In the genomic region with DNA sequence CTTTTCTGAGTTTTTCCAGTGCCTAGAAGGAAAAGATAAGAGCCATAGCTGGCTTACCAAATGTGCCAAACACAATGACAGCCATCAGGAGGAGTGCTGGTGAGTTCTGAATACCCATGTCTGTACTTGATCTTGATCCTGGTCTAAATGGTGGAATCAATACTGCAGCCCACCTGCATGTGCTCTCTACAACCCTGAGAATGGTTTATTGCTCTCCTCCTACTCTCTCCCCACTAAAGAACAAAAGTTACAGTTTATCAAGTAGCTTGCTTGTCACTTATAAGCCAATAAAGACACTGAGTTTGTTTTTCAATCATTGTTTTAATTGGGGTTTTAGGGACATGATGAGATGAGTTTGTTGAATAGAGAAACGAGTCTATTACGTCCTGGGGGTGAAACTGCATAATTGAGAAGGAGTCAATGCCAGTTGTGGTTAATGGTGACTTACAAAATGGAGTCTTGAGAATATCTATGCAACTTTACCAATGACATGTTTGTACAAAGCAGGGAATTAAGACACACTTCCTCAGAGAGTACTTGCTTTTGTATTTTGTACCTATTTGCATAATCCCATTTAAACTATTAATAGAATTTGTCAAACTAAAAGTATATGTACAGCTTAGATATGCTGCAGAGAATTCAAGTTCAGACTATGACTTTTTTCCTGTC, we compare ENCODE assay signal across 3 cellular contexts.
TF ChIP-seq lines count a peak whose summit lies in the region.

No MANE protein-coding gene starts in this region.

TF ChIP-seq in GM23338, 12 proteins besides CTCF, POLR2A, EP300 and RAD21:
- TF ChIP-seq, protein P1, sequence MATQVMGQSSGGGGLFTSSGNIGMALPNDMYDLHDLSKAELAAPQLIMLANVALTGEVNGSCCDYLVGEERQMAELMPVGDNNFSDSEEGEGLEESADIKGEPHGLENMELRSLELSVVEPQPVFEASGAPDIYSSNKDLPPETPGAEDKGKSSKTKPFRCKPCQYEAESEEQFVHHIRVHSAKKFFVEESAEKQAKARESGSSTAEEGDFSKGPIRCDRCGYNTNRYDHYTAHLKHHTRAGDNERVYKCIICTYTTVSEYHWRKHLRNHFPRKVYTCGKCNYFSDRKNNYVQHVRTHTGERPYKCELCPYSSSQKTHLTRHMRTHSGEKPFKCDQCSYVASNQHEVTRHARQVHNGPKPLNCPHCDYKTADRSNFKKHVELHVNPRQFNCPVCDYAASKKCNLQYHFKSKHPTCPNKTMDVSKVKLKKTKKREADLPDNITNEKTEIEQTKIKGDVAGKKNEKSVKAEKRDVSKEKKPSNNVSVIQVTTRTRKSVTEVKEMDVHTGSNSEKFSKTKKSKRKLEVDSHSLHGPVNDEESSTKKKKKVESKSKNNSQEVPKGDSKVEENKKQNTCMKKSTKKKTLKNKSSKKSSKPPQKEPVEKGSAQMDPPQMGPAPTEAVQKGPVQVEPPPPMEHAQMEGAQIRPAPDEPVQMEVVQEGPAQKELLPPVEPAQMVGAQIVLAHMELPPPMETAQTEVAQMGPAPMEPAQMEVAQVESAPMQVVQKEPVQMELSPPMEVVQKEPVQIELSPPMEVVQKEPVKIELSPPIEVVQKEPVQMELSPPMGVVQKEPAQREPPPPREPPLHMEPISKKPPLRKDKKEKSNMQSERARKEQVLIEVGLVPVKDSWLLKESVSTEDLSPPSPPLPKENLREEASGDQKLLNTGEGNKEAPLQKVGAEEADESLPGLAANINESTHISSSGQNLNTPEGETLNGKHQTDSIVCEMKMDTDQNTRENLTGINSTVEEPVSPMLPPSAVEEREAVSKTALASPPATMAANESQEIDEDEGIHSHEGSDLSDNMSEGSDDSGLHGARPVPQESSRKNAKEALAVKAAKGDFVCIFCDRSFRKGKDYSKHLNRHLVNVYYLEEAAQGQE (IDR thresholded peaks at IDR 0.05; ENCODE audit: unreplicated experiment): no peak
- TF ChIP-seq JUNB (IDR thresholded peaks at IDR 0.05; ENCODE audit: unreplicated experiment): no peak
- TF ChIP-seq POLR2AphosphoS5 (IDR thresholded peaks at IDR 0.05; ENCODE audit: low read depth): no peak

TF ChIP-seq in IMR-90, 13 proteins besides CTCF, POLR2A, EP300 and RAD21:
- TF ChIP-seq CHD1 (IDR thresholded peaks at IDR 0.05; ENCODE audit: low read depth, low read length) (no peak), MAFK (IDR thresholded peaks at IDR 0.05; ENCODE audit: low read depth, low read length) (no peak), RFX5 (IDR thresholded peaks at IDR 0.05; ENCODE audit: low read depth, low read length) (no peak), ELK1 (IDR thresholded peaks at IDR 0.05; ENCODE audit: borderline replicate concordance, low read depth, low read length) (no peak), MXI1 (IDR thresholded peaks at IDR 0.05; ENCODE audit: borderline replicate concordance, low read depth, low read length) (no peak), FOS (IDR thresholded peaks at IDR 0.05; ENCODE audit: low read depth, low read length) (no peak), CEBPB (IDR thresholded peaks at IDR 0.05; ENCODE audit: low read depth, low read length) (no peak), SMC3 (IDR thresholded peaks at IDR 0.05; ENCODE audit: low read depth, low read length) (no peak), BHLHE40 (IDR thresholded peaks at IDR 0.05; ENCODE audit: low read depth, low read length) (no peak), USF2 (IDR thresholded peaks at IDR 0.05; ENCODE audit: low read depth, low read length) (no peak), NFE2L2 (IDR thresholded peaks at IDR 0.05; ENCODE audit: low read depth, low read length) (no peak), MAZ (IDR thresholded peaks at IDR 0.05; ENCODE audit: borderline replicate concordance, low read depth, low read length) (no peak), RCOR1 (IDR thresholded peaks at IDR 0.05; ENCODE audit: insufficient replicate concordance, low read length) (no peak)

TF ChIP-seq in HepG2, 621 proteins besides CTCF, POLR2A, EP300 and RAD21:
- TF ChIP-seq KLF6 (CRISPR knock-in tag; IDR thresholded peaks at IDR 0.05) (no peak), NR2F2 (IDR thresholded peaks at IDR 0.05; ENCODE audit: borderline replicate concordance, low read depth) (no peak), TARDBP (CRISPR knock-in tag; IDR thresholded peaks at IDR 0.05) (no peak), SALL1 (CRISPR knock-in tag; IDR thresholded peaks at IDR 0.05) (no peak), ERF (CRISPR knock-in tag; IDR thresholded peaks at IDR 0.05) (no peak), THYN1 (CRISPR knock-in tag; IDR thresholded peaks at IDR 0.05; ENCODE audit: borderline replicate concordance, low read depth) (no peak), ZKSCAN5 (CRISPR knock-in tag; IDR thresholded peaks at IDR 0.05) (no peak), ZNF3 (CRISPR knock-in tag; IDR thresholded peaks at IDR 0.05) (no peak), ZMAT3 (CRISPR knock-in tag; conservative IDR thresholded peaks at IDR 0.05) (no peak), ISL2 (CRISPR knock-in tag; IDR thresholded peaks at IDR 0.05) (no peak), ARID2 (CRISPR knock-in tag; IDR thresholded peaks at IDR 0.05; ENCODE audit: borderline replicate concordance) (no peak), ZNF230 (CRISPR knock-in tag; IDR thresholded peaks at IDR 0.05) (no peak), SIX1 (CRISPR knock-in tag; IDR thresholded peaks at IDR 0.05; ENCODE audit: borderline replicate concordance) (no peak), AKAP8 (CRISPR knock-in tag; IDR thresholded peaks at IDR 0.05) (no peak), FOXP1 (IDR thresholded peaks at IDR 0.05) (no peak), FOXP1 (CRISPR knock-in tag; IDR thresholded peaks at IDR 0.05) (no peak), NR3C1 (CRISPR knock-in tag; IDR thresholded peaks at IDR 0.05) (no peak), TP53 (CRISPR knock-in tag; conservative IDR thresholded peaks at IDR 0.05) (no peak), ZNF12 (CRISPR knock-in tag; IDR thresholded peaks at IDR 0.05) (no peak)
- TF ChIP-seq, protein P2, sequence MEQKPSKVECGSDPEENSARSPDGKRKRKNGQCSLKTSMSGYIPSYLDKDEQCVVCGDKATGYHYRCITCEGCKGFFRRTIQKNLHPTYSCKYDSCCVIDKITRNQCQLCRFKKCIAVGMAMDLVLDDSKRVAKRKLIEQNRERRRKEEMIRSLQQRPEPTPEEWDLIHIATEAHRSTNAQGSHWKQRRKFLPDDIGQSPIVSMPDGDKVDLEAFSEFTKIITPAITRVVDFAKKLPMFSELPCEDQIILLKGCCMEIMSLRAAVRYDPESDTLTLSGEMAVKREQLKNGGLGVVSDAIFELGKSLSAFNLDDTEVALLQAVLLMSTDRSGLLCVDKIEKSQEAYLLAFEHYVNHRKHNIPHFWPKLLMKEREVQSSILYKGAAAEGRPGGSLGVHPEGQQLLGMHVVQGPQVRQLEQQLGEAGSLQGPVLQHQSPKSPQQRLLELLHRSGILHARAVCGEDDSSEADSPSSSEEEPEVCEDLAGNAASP (CRISPR knock-in tag; IDR thresholded peaks at IDR 0.05; ENCODE audit: borderline replicate concordance): no peak
TF ChIP-seq in HepG2: peak in this region for 0.
